ENCODE assay signal across 10 cellular contexts in the genomic region with DNA sequence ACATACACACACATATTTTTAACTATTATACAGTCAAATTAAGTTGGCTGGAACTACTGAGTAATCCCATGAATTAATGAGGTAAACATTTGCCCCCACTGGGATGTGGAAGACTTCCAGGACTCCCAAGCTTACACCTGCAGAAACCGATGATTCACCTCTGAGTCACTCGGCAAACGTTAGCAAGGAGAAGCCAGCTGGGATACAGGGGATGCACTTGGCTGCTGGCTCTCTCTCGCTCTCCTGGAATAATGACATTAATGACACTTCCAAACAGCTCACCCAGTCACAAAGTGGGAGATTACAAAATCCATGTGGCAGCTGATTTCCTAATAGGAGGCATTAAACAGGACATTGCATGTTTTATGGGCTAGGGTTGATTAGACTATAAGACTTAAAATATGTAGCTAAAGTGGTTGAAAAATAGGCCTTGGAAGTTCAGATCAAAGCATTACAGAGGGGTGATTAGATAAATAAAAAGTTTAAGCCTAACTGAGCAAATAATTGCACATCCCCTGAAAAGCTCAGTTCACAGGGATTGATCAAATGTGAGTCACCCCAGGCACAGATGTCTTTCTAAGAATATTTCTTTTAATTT.
DNase-seq lines count a peak whose midpoint lies in the region; ATAC-seq and TF ChIP-seq lines count a peak whose summit lies in the region.
"Had no signal": no experiment of that assay in that cellular context is flagged by ENCODE, and none has a peak within 500 bp of the region (broad histone marks: within the 10 kb centered on the region; RNA-seq: fewer than 3 reads in every experiment).

No MANE protein-coding gene starts in this region.

- H3K4me3 ChIP-seq in PC-9 (no peak overlapping the region), gastroesophageal sphincter (no peak overlapping the region), upper lobe of left lung (no peak overlapping the region), testis (no peak overlapping the region)

- POLR2A ChIA-PET in PC-9 (lab: Charles Lee; ENCODE audit: unreplicated experiment) = interaction anchor here (0.6 kb wide), 1 partner anchor 82 kb away, joined by 4 read pairs; no protein-coding TSS in a partner anchor

- H3K9me3 ChIP-seq in PC-9 (ENCODE audit: insufficient read depth, low read depth) (no peaks in the 10 kb centered on the region), gastroesophageal sphincter (no peaks in the 10 kb centered on the region), upper lobe of left lung (no peaks in the 10 kb centered on the region), testis (no peaks in the 10 kb centered on the region)

- no peak for TF ChIP-seq CTCF in PC-9 (conservative IDR thresholded peaks at IDR 0.05)
- TF ChIP-seq CTCF in gastroesophageal sphincter (IDR thresholded peaks at IDR 0.05) = no peak
- no peak for TF ChIP-seq CTCF in upper lobe of left lung (IDR thresholded peaks at IDR 0.05)
- TF ChIP-seq CTCF in testis (IDR thresholded peaks at IDR 0.05) = no peak

- H3K9me2 ChIP-seq in PC-9 (ENCODE audit: insufficient read depth) = no peaks in the 10 kb centered on the region

- peaks cover 13% of the 10 kb centered on the region for H3F3A ChIP-seq in PC-9 (ENCODE audit: insufficient read depth, low read depth)

- H3K4me1 ChIP-seq in PC-9 (replicated peaks; ENCODE audit: insufficient read depth) (peaks cover 25% of the 10 kb centered on the region), gastroesophageal sphincter (peaks cover 0 to 5% (median 0%) of the 10 kb centered on the region in 3 donors), upper lobe of left lung (peaks cover 0 to 4% (median 0%) of the 10 kb centered on the region in 4 donors), testis (no peaks in the 10 kb centered on the region)

- H3K27me3 ChIP-seq in PC-9 (ENCODE audit: insufficient read depth, low read depth) = no peaks in the 10 kb centered on the region
- no peaks in the 10 kb centered on the region for H3K27me3 ChIP-seq in gastroesophageal sphincter
- no peaks in the 10 kb centered on the region for H3K27me3 ChIP-seq in upper lobe of left lung
- H3K27me3 ChIP-seq in testis = no peaks in the 10 kb centered on the region

- no peaks in the 10 kb centered on the region for H4K20me1 ChIP-seq in PC-9 (ENCODE audit: insufficient read depth)

- H3K36me3 ChIP-seq in PC-9 (ENCODE audit: low read depth) (no peaks in the 10 kb centered on the region), gastroesophageal sphincter (no peaks in the 10 kb centered on the region), upper lobe of left lung (no peaks in the 10 kb centered on the region), testis (ENCODE audit: low read depth, missing control alignments) (no peaks in the 10 kb centered on the region)

- no peak overlapping the region for H2AFZ ChIP-seq in PC-9

- ATAC-seq in gastroesophageal sphincter (peak; percentile 74), upper lobe of left lung (ENCODE audit: low FRiP score in 2 of 2) (peak; percentile 69 to 75), HG03280 (IDR thresholded peaks at IDR 0.05; ENCODE audit: unreplicated experiment) (no peak)

- CTCF ChIA-PET in PC-9 (lab: Charles Lee) = interaction anchor here (0.6 kb wide), 1 partner anchor 771 kb away, joined by 3 read pairs; no protein-coding TSS in a partner anchor

- TF ChIP-seq POLR2A in gastroesophageal sphincter (IDR thresholded peaks at IDR 0.05) (no peak), upper lobe of left lung (IDR thresholded peaks at IDR 0.05) (no peak), testis (IDR thresholded peaks at IDR 0.05) (no peak)

- H3K27ac ChIP-seq in PC-9 (peak overlapping the region; percentile 62), gastroesophageal sphincter (no peak overlapping the region), upper lobe of left lung (no peak overlapping the region), testis (no peak overlapping the region)

- H3K4me2 ChIP-seq in PC-9 = peak overlapping the region; percentile 24

- intact Hi-C loops in PC-9 (cut with micrococcal nuclease; ENCODE audit: unreplicated experiment) = loop anchor here (1.0 to 5.0 kb wide), 3 partner anchors 47 to 501 kb away; a partner anchor contains a TSS
- intact Hi-C loops in testis (cut with DNase I; ENCODE audit: low total_unique reads) = no loop called here

- 4 to 17% methylated on average over 3 to 4 of the region's 4 CpGs for WGBS in gastroesophageal sphincter (ENCODE audit: low coverage in 1 of 2), 2 donors
- 34 to 56% methylated on average over 4 of the region's 4 CpGs for WGBS in upper lobe of left lung, 2 donors
- WGBS in testis, 2 donors = 41 to 46% methylated on average over 4 of the region's 4 CpGs

- DNase-seq in NCI-H82 (lab: John Stamatoyannopoulos, UW) = peak; percentile 45
- DNase-seq in NCI-H82 treated with DMSO at 0.1 percent for 48 hours (lab: John Stamatoyannopoulos, UW; ENCODE audit: unreplicated experiment) = no peak
- DNase-seq in PC-9 = peak; percentile 87 to 100
- peak in 1 of 2 donors; percentile 74 for DNase-seq in upper lobe of left lung
- no peak for DNase-seq in inferior parietal cortex (ENCODE audit: extremely low spot score)
- no peak for DNase-seq in testis
- DNase-seq: 8988T; stimulated activated CD4-positive, alpha-beta T cell treated with anti-CD3 and anti-CD28 coated beads, Interleukin-4, amount 100 ng/mL, for 24 hours had no signal

- no peak for TF ChIP-seq EP300 in gastroesophageal sphincter (IDR thresholded peaks at IDR 0.05)
- no peak for TF ChIP-seq EP300 in upper lobe of left lung (IDR thresholded peaks at IDR 0.05)

- H3K79me2 ChIP-seq in PC-9 (ENCODE audit: low read depth) = no peaks in the 10 kb centered on the region

- no TSS peak for BruUV-seq in PC-9 (replicated peaks; lab: Mats Ljungman, UMichigan)

Comparison
In these comparisons a context has a peak if more than half of its experiments do, and no peak if none do; other contexts are left out.
1. DNase-seq: peak in NCI-H82 (single experiment) and PC-9 (2 of 2); none in NCI-H82 treated with DMSO at 0.1 percent for 48 hours (single experiment), inferior parietal cortex (single experiment) and testis (single experiment).